9 cellular contexts compared by ENCODE assay signal in the genomic region with DNA sequence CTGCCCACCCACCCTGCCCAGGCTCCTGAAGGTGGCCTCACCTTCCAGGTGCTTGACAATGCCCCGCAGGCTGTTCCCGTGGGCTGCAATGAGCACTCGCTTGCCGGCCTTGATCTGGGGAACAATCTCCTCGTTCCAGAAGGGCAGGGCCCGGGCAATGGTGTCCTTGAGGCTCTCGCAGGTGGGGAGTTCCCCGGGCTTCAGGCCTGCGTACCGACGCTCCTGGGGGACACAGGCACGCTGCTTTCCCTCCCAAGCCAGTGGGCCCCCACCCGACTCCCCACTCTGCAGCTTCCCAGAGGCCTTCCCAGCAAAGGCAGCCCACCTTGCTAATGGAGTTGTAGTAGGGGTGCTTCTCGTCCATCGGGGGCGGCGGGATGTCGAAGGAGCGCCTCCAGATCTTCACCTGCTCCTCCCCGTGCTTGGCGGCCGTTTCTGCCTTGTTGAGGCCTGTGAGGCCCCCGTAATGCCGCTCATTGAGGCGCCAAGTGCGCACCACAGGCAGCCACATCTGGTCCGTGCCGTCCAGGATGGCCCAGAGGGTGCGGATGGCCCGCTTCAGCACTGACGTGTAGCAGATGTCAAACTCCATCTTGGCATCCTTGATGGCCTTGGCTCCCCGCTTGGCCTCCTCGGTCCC. TPM values are rescaled to one million over a fixed set of nuclear protein-coding genes. Genes with fewer than 3 reads are reported as not detected.
DNase-seq lines count a peak whose midpoint lies in the region; ATAC-seq and TF ChIP-seq lines count a peak whose summit lies in the region.
"Had no signal": no experiment of that assay in that cellular context is flagged by ENCODE, and none has a peak within 500 bp of the region (broad histone marks: within the 10 kb centered on the region; RNA-seq: fewer than 3 reads in every experiment).

No MANE protein-coding gene starts in this region.

- DNase-seq in CD8-positive, alpha-beta T cell: no peak
- DNase-seq in natural killer cell treated with Interleukin-12 subunit alpha and Interleukin-12 subunit beta and Interleukin-15 and Interleukin-18, amount 100 ng/mL, for 72 hours (ENCODE audit: low spot score): peak; percentile 58
- no peak for DNase-seq in activated naive CD4-positive, alpha-beta T cell treated with Interleukin-2 at 50 U/mL for 16 hours
- DNase-seq in COLO829 (ENCODE audit: low spot score) (no peak), cerebellar cortex (ENCODE audit: low spot score) (no peak)

- ATAC-seq in CD8-positive, alpha-beta T cell: peak; percentile 25
- no peak for ATAC-seq in natural killer cell treated with Interleukin-12 subunit alpha and Interleukin-12 subunit beta and Interleukin-15 and Interleukin-18, amount 100 ng/mL, for 72 hours
- ATAC-seq in GM19397 (IDR thresholded peaks at IDR 0.05; ENCODE audit: unreplicated experiment): no peak

- no peaks in the 10 kb centered on the region for H3K27me3 Mint-ChIP-seq in CD8-positive, alpha-beta T cell (ENCODE audit: low read depth)
- no peaks in the 10 kb centered on the region for H3K27me3 Mint-ChIP-seq in natural killer cell treated with Interleukin-12 subunit alpha and Interleukin-12 subunit beta and Interleukin-15 and Interleukin-18, amount 100 ng/mL, for 72 hours

- no peak overlapping the region for H3K27ac ChIP-seq in CD8-positive, alpha-beta T cell (ENCODE audit: low read depth, low read length)
- H3K27ac ChIP-seq in HUES64 (ENCODE audit: low read depth, low read length) (no peak overlapping the region), ectodermal cell (ENCODE audit: insufficient read depth, low read depth, low read length, poor library complexity, severe bottlenecking) (no peak overlapping the region)

- H3K4me3 Mint-ChIP-seq in CD8-positive, alpha-beta T cell: no peak overlapping the region
- no peak overlapping the region for H3K4me3 Mint-ChIP-seq in natural killer cell treated with Interleukin-12 subunit alpha and Interleukin-12 subunit beta and Interleukin-15 and Interleukin-18, amount 100 ng/mL, for 72 hours
- H3K4me3 Mint-ChIP-seq: endodermal cell had no signal

- H3K4me1 ChIP-seq in CD8-positive, alpha-beta T cell (ENCODE audit: insufficient read depth, low read length): peaks cover 40% of the 10 kb centered on the region
- H3K4me1 ChIP-seq in HUES64 (ENCODE audit: insufficient read depth, low read length) (peaks cover 13% of the 10 kb centered on the region; the same call in 1 of the 2 replicates), ectodermal cell (ENCODE audit: control insufficient read depth, insufficient read depth, low read length) (peaks cover 27% of the 10 kb centered on the region)

- H3K4me3 ChIP-seq in CD8-positive, alpha-beta T cell (ENCODE audit: low read depth, low read length): no peak overlapping the region
- H3K4me3 ChIP-seq in HUES64 (ENCODE audit: low read length) (peak overlapping the region; percentile 13; the same call in 1 of the 2 replicates), ectodermal cell (ENCODE audit: insufficient read depth, low read depth, low read length) (peak overlapping the region; percentile 13)

- H3K9ac ChIP-seq in HUES64 (ENCODE audit: low read depth, low read length): no peak overlapping the region

- H3K4me1 Mint-ChIP-seq in CD8-positive, alpha-beta T cell (ENCODE audit: low read depth): peaks cover 42% of the 10 kb centered on the region
- H3K4me1 Mint-ChIP-seq in natural killer cell treated with Interleukin-12 subunit alpha and Interleukin-12 subunit beta and Interleukin-15 and Interleukin-18, amount 100 ng/mL, for 72 hours (ENCODE audit: low read depth in 2 of 2): peaks cover 12 to 13% of the 10 kb centered on the region in 2 donors

- H3K27ac Mint-ChIP-seq in CD8-positive, alpha-beta T cell: peak overlapping the region; percentile 74
- no peak overlapping the region for H3K27ac Mint-ChIP-seq in natural killer cell treated with Interleukin-12 subunit alpha and Interleukin-12 subunit beta and Interleukin-15 and Interleukin-18, amount 100 ng/mL, for 72 hours
- H3K27ac Mint-ChIP-seq: endodermal cell had no signal

- WGBS in HUES64: 61% methylated on average over 33 of the region's 33 CpGs
- WGBS in ectodermal cell, 2 experiments: 79% methylated on average over 33 of the region's 33 CpGs

- H3K9me3 ChIP-seq in CD8-positive, alpha-beta T cell (ENCODE audit: low read length): no peaks in the 10 kb centered on the region
- H3K9me3 ChIP-seq in HUES64 (ENCODE audit: insufficient read depth, low read depth, low read length) (no peaks in the 10 kb centered on the region), ectodermal cell (ENCODE audit: control insufficient read depth, low read length) (no peaks in the 10 kb centered on the region)

- no peaks in the 10 kb centered on the region for H3K9me3 Mint-ChIP-seq in CD8-positive, alpha-beta T cell
- no peaks in the 10 kb centered on the region for H3K9me3 Mint-ChIP-seq in natural killer cell treated with Interleukin-12 subunit alpha and Interleukin-12 subunit beta and Interleukin-15 and Interleukin-18, amount 100 ng/mL, for 72 hours
- H3K9me3 Mint-ChIP-seq: endodermal cell had no signal

- no peaks in the 10 kb centered on the region for H3K27me3 ChIP-seq in CD8-positive, alpha-beta T cell (ENCODE audit: insufficient read depth, low read length)
- H3K27me3 ChIP-seq in HUES64 (ENCODE audit: insufficient read depth, low read length): no peaks in the 10 kb centered on the region; the same call in 1 of the 2 replicates
- H3K27me3 ChIP-seq in ectodermal cell (ENCODE audit: control insufficient read depth, insufficient read depth, low read length, poor library complexity, severe bottlenecking): no peaks in the 10 kb centered on the region

- POLR2A ChIA-PET in CD8-positive, alpha-beta T cell (lab: Charles Lee): interaction anchor here (0.7 to 6.0 kb wide), 6 partner anchors 14 to 509 kb away, joined by 3 to 62 read pairs (median 10); a partner anchor contains a TSS

- no peak for TF ChIP-seq CTCF in CD8-positive, alpha-beta T cell (IDR thresholded peaks at IDR 0.05)

- intact Hi-C loops in CD8-positive, alpha-beta T cell (cut with DNase I, micrococcal nuclease): no loop called here

- peaks cover 10% of the 10 kb centered on the region for H3K36me3 ChIP-seq in CD8-positive, alpha-beta T cell (ENCODE audit: insufficient read depth, low read length)
- H3K36me3 ChIP-seq in HUES64 (ENCODE audit: insufficient read depth, low read length): peaks cover 21% of the 10 kb centered on the region
- H3K36me3 ChIP-seq in ectodermal cell (ENCODE audit: control insufficient read depth, insufficient read depth, low read length): no peaks in the 10 kb centered on the region

- CTCF ChIA-PET in CD8-positive, alpha-beta T cell (lab: Charles Lee): interaction anchor here (1.6 kb wide), 1 partner anchor 23 kb away, joined by 3 read pairs; no protein-coding TSS in a partner anchor

- peaks cover 21% of the 10 kb centered on the region for H3K36me3 Mint-ChIP-seq in CD8-positive, alpha-beta T cell
- H3K36me3 Mint-ChIP-seq in natural killer cell treated with Interleukin-12 subunit alpha and Interleukin-12 subunit beta and Interleukin-15 and Interleukin-18, amount 100 ng/mL, for 72 hours: no peaks in the 10 kb centered on the region

RNA-seq across cellular contexts. Expression of a gene that starts 0.5 kb away (rescaled TPM):
- total RNA-seq in CD8-positive, alpha-beta T cell: 1 to 10 TPM; 1.1 to 1.5 TPM
- polyA plus RNA-seq in HUES64 (2013, experiment 1 of 2): 3.3 TPM
- polyA plus RNA-seq in HUES64 (2013, experiment 2 of 2): 2.3 TPM
- polyA plus RNA-seq in ectodermal cell (2013, experiment 1 of 4): 13.0 TPM
- polyA plus RNA-seq in ectodermal cell (2013, experiment 2 of 4): 14.3 TPM
- polyA plus RNA-seq in ectodermal cell (2013, experiment 3 of 4): 11.9 TPM
- polyA plus RNA-seq in ectodermal cell (2013, experiment 4 of 4): 11.4 TPM
- not detected for total RNA-seq in natural killer cell treated with Interleukin-12 subunit alpha and Interleukin-12 subunit beta and Interleukin-15 and Interleukin-18, amount 100 ng/mL, for 72 hours

RNA-seq across cellular contexts. Expression of a gene that starts 17.4 kb away (rescaled TPM):
- 10 to 100 TPM; 35.7 to 42.0 TPM for total RNA-seq in CD8-positive, alpha-beta T cell
- polyA plus RNA-seq in HUES64 (2013, experiment 1 of 2): 6.7 TPM
- polyA plus RNA-seq in HUES64 (2013, experiment 2 of 2): 7.6 TPM
- 20.9 TPM for polyA plus RNA-seq in ectodermal cell (2013, experiment 1 of 4)
- 16.3 TPM for polyA plus RNA-seq in ectodermal cell (2013, experiment 2 of 4)
- polyA plus RNA-seq in ectodermal cell (2013, experiment 3 of 4): 13.2 TPM
- 16.2 TPM for polyA plus RNA-seq in ectodermal cell (2013, experiment 4 of 4)
- total RNA-seq in natural killer cell treated with Interleukin-12 subunit alpha and Interleukin-12 subunit beta and Interleukin-15 and Interleukin-18, amount 100 ng/mL, for 72 hours: 10 to 100 TPM; 25.9 to 66.9 TPM

RNA-seq across cellular contexts. Expression of a gene that starts 20.4 kb away (rescaled TPM):
- 10 to 100 TPM; 82.1 to 84.8 TPM for total RNA-seq in CD8-positive, alpha-beta T cell
- 40.3 TPM for polyA plus RNA-seq in HUES64 (2013, experiment 1 of 2)
- polyA plus RNA-seq in HUES64 (2013, experiment 2 of 2): 38.6 TPM
- polyA plus RNA-seq in ectodermal cell (2013, experiment 1 of 4): 43.8 TPM
- 50.7 TPM for polyA plus RNA-seq in ectodermal cell (2013, experiment 2 of 4)
- 38.7 TPM for polyA plus RNA-seq in ectodermal cell (2013, experiment 3 of 4)
- polyA plus RNA-seq in ectodermal cell (2013, experiment 4 of 4): 39.1 TPM
- total RNA-seq in natural killer cell treated with Interleukin-12 subunit alpha and Interleukin-12 subunit beta and Interleukin-15 and Interleukin-18, amount 100 ng/mL, for 72 hours: 100 to 1,000 TPM; 173 to 202 TPM

RNA-seq across cellular contexts. Expression of a gene that starts 39.2 kb away (rescaled TPM):
- 10 to 100 TPM; 15.9 to 22.6 TPM for total RNA-seq in CD8-positive, alpha-beta T cell
- 24.0 TPM for polyA plus RNA-seq in HUES64 (2013, experiment 1 of 2)
- 30.7 TPM for polyA plus RNA-seq in HUES64 (2013, experiment 2 of 2)
- 43.2 TPM for polyA plus RNA-seq in ectodermal cell (2013, experiment 1 of 4)
- 45.0 TPM for polyA plus RNA-seq in ectodermal cell (2013, experiment 2 of 4)
- polyA plus RNA-seq in ectodermal cell (2013, experiment 3 of 4): 37.4 TPM
- polyA plus RNA-seq in ectodermal cell (2013, experiment 4 of 4): 48.3 TPM
- total RNA-seq in natural killer cell treated with Interleukin-12 subunit alpha and Interleukin-12 subunit beta and Interleukin-15 and Interleukin-18, amount 100 ng/mL, for 72 hours: 1 to 10 TPM; 1.0 to 2.4 TPM

RNA-seq across cellular contexts. Expression of a gene that starts 58.4 kb away (rescaled TPM):
- total RNA-seq in CD8-positive, alpha-beta T cell: 10 to 100 TPM; 44.0 to 48.9 TPM
- polyA plus RNA-seq in HUES64 (2013, experiment 1 of 2): 94.6 TPM
- polyA plus RNA-seq in HUES64 (2013, experiment 2 of 2): 102 TPM
- polyA plus RNA-seq in ectodermal cell (2013, experiment 1 of 4): 138 TPM
- polyA plus RNA-seq in ectodermal cell (2013, experiment 2 of 4): 135 TPM
- polyA plus RNA-seq in ectodermal cell (2013, experiment 3 of 4): 113 TPM
- 117 TPM for polyA plus RNA-seq in ectodermal cell (2013, experiment 4 of 4)
- total RNA-seq in natural killer cell treated with Interleukin-12 subunit alpha and Interleukin-12 subunit beta and Interleukin-15 and Interleukin-18, amount 100 ng/mL, for 72 hours: 100 to 1,000 TPM; 101 to 229 TPM
